In genomic region chrX:3939967-3940610, GRCh38 we compare ENCODE assay signal across 9 cellular contexts.
A peak's percentile ranks its signal among the peaks of the same experiment; 100 is the strongest.
DNase-seq lines count a peak whose midpoint lies in the region; ATAC-seq and TF ChIP-seq lines count a peak whose summit lies in the region.
"Had no signal": no experiment of that assay in that cellular context is flagged by ENCODE, and none has a peak within 500 bp of the region (broad histone marks: within the 10 kb centered on the region; RNA-seq: fewer than 3 reads in every experiment).

No MANE protein-coding gene starts in this region.

- H3K27me3 ChIP-seq in PC-3 (ENCODE audit: low read length) = 0 out of 2 replicates have a peak, but pooled peaks cover 3% of the 10 kb centered on the region

- peak; percentile 58 for ATAC-seq in GM18907 (IDR thresholded peaks at IDR 0.05; ENCODE audit: unreplicated experiment)
- ATAC-seq in PC-3 = peak; percentile 22; the same call in 1 of the 2 replicates
- no peak; the same call in 1 of the 2 replicates for ATAC-seq in WTC11
- ATAC-seq in HG03520 (IDR thresholded peaks at IDR 0.05; ENCODE audit: unreplicated experiment) = no peak
- ATAC-seq: right cardiac atrium had no signal

- POLR2A ChIA-PET in PC-3 (lab: Charles Lee; ENCODE audit: unreplicated experiment) = no interaction called here
- POLR2A ChIA-PET in WTC11 (lab: Charles Lee) = no interaction called here

- H3K79me2 ChIP-seq in PC-3 (ENCODE audit: low read length) = no peaks in the 10 kb centered on the region

- no peak overlapping the region for H3K27ac Mint-ChIP-seq in WTC11

- H2AFZ ChIP-seq in PC-3 (ENCODE audit: low read length) = no peak overlapping the region

- intact Hi-C loops in PC-3 (cut with micrococcal nuclease) = no loop called here

- 0 out of 2 replicates have a peak, but pooled peaks cover 3% of the 10 kb centered on the region for H3K4me1 ChIP-seq in PC-3 (ENCODE audit: insufficient read depth, low read length)

- DNase-seq in AG09319 (ENCODE audit: extremely low read depth, low read depth) (no peak), PC-3 (peak; percentile 50), foreskin melanocyte (peak; percentile 9), WTC11 (ENCODE audit: low spot score) (no peak), NK-92 (lab: John Stamatoyannopoulos, UW; ENCODE audit: unreplicated experiment) (no peak)
- DNase-seq in activated CD4-positive, alpha-beta T cell treated with anti-CD3 and anti-CD28 coated beads, Interleukin-2, amount 50 U/mL, for 1 hour = no peak

- TF ChIP-seq CTCF in AG09319 (IDR thresholded peaks at IDR 0.05; ENCODE audit: low read depth, low read length) (peak; percentile 40), PC-3 (conservative IDR thresholded peaks at IDR 0.05; ENCODE audit: low read depth, low read length) (peak; percentile 61), WTC11 (IDR thresholded peaks at IDR 0.05) (no peak; the same call in 1 of the 2 replicates)

- H3K4me3 ChIP-seq in PC-3 (ENCODE audit: low read length) = no peak overlapping the region

- no peaks in the 10 kb centered on the region for H3K36me3 ChIP-seq in PC-3 (ENCODE audit: low read depth, low read length)

- no TSS peak for BruUV-seq in PC-3 (replicated peaks; lab: Mats Ljungman, UMichigan)

- no peak overlapping the region for H3K4me3 Mint-ChIP-seq in WTC11

- H3F3A ChIP-seq in PC-3 (ENCODE audit: low read length, unreplicated experiment) = no peaks in the 10 kb centered on the region

- no peak overlapping the region for H3K9ac ChIP-seq in PC-3 (ENCODE audit: low read length)

- H3K9me2 ChIP-seq in PC-3 (replicated peaks; ENCODE audit: low read length) = no peaks in the 10 kb centered on the region

- no peak overlapping the region for H3K4me2 ChIP-seq in PC-3 (ENCODE audit: low read length)

- CTCF ChIA-PET in PC-3 (lab: Charles Lee) = interaction anchor here (0.6 kb wide), 1 partner anchor 12 kb away, joined by 3 read pairs; no protein-coding TSS in a partner anchor
- CTCF ChIA-PET in WTC11 (lab: Charles Lee) = interaction anchor here (1.6 kb wide), 1 partner anchor 23 kb away, joined by 5 read pairs; no protein-coding TSS in a partner anchor

- H3K36me3 Mint-ChIP-seq in WTC11 = no peaks in the 10 kb centered on the region

- no peak overlapping the region for H3K27ac ChIP-seq in PC-3 (ENCODE audit: low read length)

- peaks cover 2% of the 10 kb centered on the region; the same call in 1 of the 2 replicates for H3K27me3 Mint-ChIP-seq in WTC11 (ENCODE audit: low read depth)

- H4K20me1 ChIP-seq in PC-3 (ENCODE audit: low read length) = no peaks in the 10 kb centered on the region

- peaks cover 5% of the 10 kb centered on the region; the same call in 1 of the 2 replicates for H3K9me3 Mint-ChIP-seq in WTC11

- peaks cover 4% of the 10 kb centered on the region; the same call in 1 of the 2 replicates for H3K4me1 Mint-ChIP-seq in WTC11

- no peaks in the 10 kb centered on the region for H3K9me3 ChIP-seq in PC-3 (ENCODE audit: low read length)

TF ChIP-seq in WTC11, 78 proteins besides CTCF, POLR2A, EP300 and RAD21:
- TF ChIP-seq ELF4 (CRISPR knock-in tag; IDR thresholded peaks at IDR 0.05; ENCODE audit: low read depth) (no peak), TCF7 (CRISPR knock-in tag; IDR thresholded peaks at IDR 0.05; ENCODE audit: low read depth) (no peak), ATF1 (CRISPR knock-in tag; IDR thresholded peaks at IDR 0.05) (no peak), MLX (CRISPR knock-in tag; IDR thresholded peaks at IDR 0.05) (no peak), SP1 (CRISPR knock-in tag; conservative IDR thresholded peaks at IDR 0.05) (no peak), MAX (CRISPR knock-in tag; IDR thresholded peaks at IDR 0.05) (no peak), ZNF263 (CRISPR knock-in tag; IDR thresholded peaks at IDR 0.05; ENCODE audit: low read depth) (no peak), NR1H2 (CRISPR knock-in tag; IDR thresholded peaks at IDR 0.05) (no peak), NFATC4 (CRISPR knock-in tag; IDR thresholded peaks at IDR 0.05) (no peak), HMGA2 (CRISPR knock-in tag; IDR thresholded peaks at IDR 0.05) (no peak)
- TF ChIP-seq, protein P1, sequence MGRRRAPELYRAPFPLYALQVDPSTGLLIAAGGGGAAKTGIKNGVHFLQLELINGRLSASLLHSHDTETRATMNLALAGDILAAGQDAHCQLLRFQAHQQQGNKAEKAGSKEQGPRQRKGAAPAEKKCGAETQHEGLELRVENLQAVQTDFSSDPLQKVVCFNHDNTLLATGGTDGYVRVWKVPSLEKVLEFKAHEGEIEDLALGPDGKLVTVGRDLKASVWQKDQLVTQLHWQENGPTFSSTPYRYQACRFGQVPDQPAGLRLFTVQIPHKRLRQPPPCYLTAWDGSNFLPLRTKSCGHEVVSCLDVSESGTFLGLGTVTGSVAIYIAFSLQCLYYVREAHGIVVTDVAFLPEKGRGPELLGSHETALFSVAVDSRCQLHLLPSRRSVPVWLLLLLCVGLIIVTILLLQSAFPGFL (CRISPR knock-in tag; IDR thresholded peaks at IDR 0.05; ENCODE audit: borderline replicate concordance) = no peak
- TF ChIP-seq, protein P2, sequence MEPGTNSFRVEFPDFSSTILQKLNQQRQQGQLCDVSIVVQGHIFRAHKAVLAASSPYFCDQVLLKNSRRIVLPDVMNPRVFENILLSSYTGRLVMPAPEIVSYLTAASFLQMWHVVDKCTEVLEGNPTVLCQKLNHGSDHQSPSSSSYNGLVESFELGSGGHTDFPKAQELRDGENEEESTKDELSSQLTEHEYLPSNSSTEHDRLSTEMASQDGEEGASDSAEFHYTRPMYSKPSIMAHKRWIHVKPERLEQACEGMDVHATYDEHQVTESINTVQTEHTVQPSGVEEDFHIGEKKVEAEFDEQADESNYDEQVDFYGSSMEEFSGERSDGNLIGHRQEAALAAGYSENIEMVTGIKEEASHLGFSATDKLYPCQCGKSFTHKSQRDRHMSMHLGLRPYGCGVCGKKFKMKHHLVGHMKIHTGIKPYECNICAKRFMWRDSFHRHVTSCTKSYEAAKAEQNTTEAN (CRISPR knock-in tag; IDR thresholded peaks at IDR 0.05) = no peak

Comparison
In these comparisons a context has a peak if more than half of its experiments do, and no peak if none do; other contexts are left out.
1. DNase-seq: peak in PC-3 (single experiment) and foreskin melanocyte (single experiment); none in AG09319 (single experiment), WTC11 (single experiment), NK-92 (single experiment) and activated CD4-positive, alpha-beta T cell treated with anti-CD3 and anti-CD28 coated beads, Interleukin-2, amount 50 U/mL, for 1 hour (single experiment).
2. ATAC-seq: peak in GM18907 (single experiment) and PC-3 (single experiment); none in WTC11 (single experiment) and HG03520 (single experiment).